8 cellular contexts compared by ENCODE assay signal in genomic region chr5:150487199-150488061, GRCh38. TPM values are rescaled to one million over a fixed set of nuclear protein-coding genes. Genes with fewer than 3 reads are reported as not detected.
DNase-seq lines count a peak whose midpoint lies in the region; ATAC-seq, FAIRE-seq and TF ChIP-seq lines count a peak whose summit lies in the region.

No MANE protein-coding gene starts in this region.

- H3K4me3 Mint-ChIP-seq in stimulated activated effector memory CD8-positive, alpha-beta T cell treated with anti-CD3 and anti-CD28 coated beads, Interleukin-12 subunit alpha, Interleukin-12 subunit beta, amount 100 ng/mL, for 72 hours = peak overlapping the region; percentile 47

- 0 out of 2 replicates have a peak, but pooled peaks have one; percentile 13 for TF ChIP-seq CTCF in 22Rv1 (IDR thresholded peaks at IDR 0.05)
- peak; percentile 40 for TF ChIP-seq CTCF in GM12873 (IDR thresholded peaks at IDR 0.05; ENCODE audit: insufficient read depth, low read depth, low read length, missing control alignments)
- no peak for TF ChIP-seq CTCF in brain microvascular endothelial cell (IDR thresholded peaks at IDR 0.05; ENCODE audit: low read depth, low read length, missing control alignments)
- peak; percentile 13 to 62 (median 30) for TF ChIP-seq CTCF in keratinocyte (optimal IDR thresholded peaks at IDR 0.05 in 1 of 3, IDR thresholded peaks at IDR 0.05 in 1 of 3, conservative IDR thresholded peaks at IDR 0.05 in 1 of 3; ENCODE audit: extremely low read depth in 1 of 3, insufficient read depth in 2 of 3, low read length in 3 of 3)

- no peak overlapping the region for H3K27ac Mint-ChIP-seq in stimulated activated effector memory CD8-positive, alpha-beta T cell treated with anti-CD3 and anti-CD28 coated beads, Interleukin-12 subunit alpha, Interleukin-12 subunit beta, amount 100 ng/mL, for 72 hours

- H3K9me3 Mint-ChIP-seq in stimulated activated effector memory CD8-positive, alpha-beta T cell treated with anti-CD3 and anti-CD28 coated beads, Interleukin-12 subunit alpha, Interleukin-12 subunit beta, amount 100 ng/mL, for 72 hours = no peaks in the 10 kb centered on the region

- H3K36me3 ChIP-seq in brain microvascular endothelial cell (replicated peaks) (no peaks in the 10 kb centered on the region), keratinocyte (ENCODE audit: control insufficient read depth in 2 of 2, extremely low read depth in 1 of 2, insufficient read depth in 2 of 2, low read length in 2 of 2) (peaks cover 0 to 2% of the 10 kb centered on the region in 2 experiments)

- H3K9me1 ChIP-seq in keratinocyte (ENCODE audit: control insufficient read depth, extremely low read depth, insufficient read depth, low read length) = peaks cover 6% of the 10 kb centered on the region

- peak overlapping the region; percentile 87 for H3K9ac ChIP-seq in keratinocyte (ENCODE audit: control insufficient read depth, extremely low read depth, insufficient read depth, low read length)

- H3K4me3 ChIP-seq in brain microvascular endothelial cell (ENCODE audit: low read depth, low read length) = peak overlapping the region; percentile 85
- H3K4me3 ChIP-seq in keratinocyte (ENCODE audit: control insufficient read depth in 2 of 3, extremely low read depth in 1 of 3, insufficient read depth in 2 of 3, low read depth in 1 of 3, low read length in 3 of 3) = peak overlapping the region; percentile 69 to 78 (median 72)

- in situ Hi-C loops in brain microvascular endothelial cell (cut with HindIII; ENCODE audit: low pct_ligation_motif_present, low sequenced_read_pairs) = no loop called here

- H2AFZ ChIP-seq in keratinocyte (ENCODE audit: control insufficient read depth, low read length) = no peak overlapping the region

- H3K4me1 Mint-ChIP-seq in stimulated activated effector memory CD8-positive, alpha-beta T cell treated with anti-CD3 and anti-CD28 coated beads, Interleukin-12 subunit alpha, Interleukin-12 subunit beta, amount 100 ng/mL, for 72 hours = peaks cover 5% of the 10 kb centered on the region

- peak overlapping the region; percentile 54 for H3K4me2 ChIP-seq in keratinocyte (ENCODE audit: control insufficient read depth, extremely low read depth, insufficient read depth, low read depth, low read length)

- H3K9me3 ChIP-seq in keratinocyte (ENCODE audit: control insufficient read depth, low read depth, low read length) = no peaks in the 10 kb centered on the region

- no peaks in the 10 kb centered on the region for H4K20me1 ChIP-seq in keratinocyte (ENCODE audit: control insufficient read depth, extremely low read depth, insufficient read depth, low read length)

- peak; percentile 63 for FAIRE-seq in keratinocyte (lab: Jason Lieb, UNC)

- ATAC-seq in stimulated activated effector memory CD8-positive, alpha-beta T cell treated with anti-CD3 and anti-CD28 coated beads, Interleukin-12 subunit alpha, Interleukin-12 subunit beta, amount 100 ng/mL, for 72 hours = no peak
- no peak for ATAC-seq in HG02870 (IDR thresholded peaks at IDR 0.05; ENCODE audit: unreplicated experiment)

- peaks cover 54% of the 10 kb centered on the region for H3K79me2 ChIP-seq in keratinocyte (ENCODE audit: control insufficient read depth, insufficient read depth, low read length)

- dilution Hi-C loops in keratinocyte (cut with MboI; ENCODE audit: extremely low pct_ligation_motif_present, low sequenced_read_pairs) = no loop called here

- H3K4me1 ChIP-seq in keratinocyte (ENCODE audit: control insufficient read depth, extremely low read depth, insufficient read depth, low read length) = peaks cover 56% of the 10 kb centered on the region

- H3K27me3 ChIP-seq in brain microvascular endothelial cell (replicated peaks) (no peaks in the 10 kb centered on the region), keratinocyte (ENCODE audit: control insufficient read depth, extremely low read depth, insufficient read depth, low read length) (no peaks in the 10 kb centered on the region)

- H3K36me3 Mint-ChIP-seq in stimulated activated effector memory CD8-positive, alpha-beta T cell treated with anti-CD3 and anti-CD28 coated beads, Interleukin-12 subunit alpha, Interleukin-12 subunit beta, amount 100 ng/mL, for 72 hours = no peaks in the 10 kb centered on the region

- H3K27ac ChIP-seq in 22Rv1 (peak overlapping the region; percentile 82), brain microvascular endothelial cell (peak overlapping the region; percentile 77), keratinocyte (ENCODE audit: control insufficient read depth, insufficient read depth, low read length) (peak overlapping the region; percentile 5)

- peak; percentile 72 for DNase-seq in NOMO-1 treated with DMSO at 0.1 percent for 48 hours (lab: John Stamatoyannopoulos, UW; ENCODE audit: unreplicated experiment)
- DNase-seq in brain microvascular endothelial cell = no peak
- DNase-seq in keratinocyte (ENCODE audit: low read depth, low spot score) = no peak
- no peak for DNase-seq in stimulated activated effector memory CD8-positive, alpha-beta T cell treated with anti-CD3 and anti-CD28 coated beads, Interleukin-12 subunit alpha, Interleukin-12 subunit beta, amount 100 ng/mL, for 72 hours (ENCODE audit: low spot score in 2 of 2)
- DNase-seq in NCI-H2227 (lab: John Stamatoyannopoulos, UW; ENCODE audit: unreplicated experiment) = no peak

RNA-seq across cellular contexts. Expression of gene NDST1, which starts 20.5 kb away (rescaled TPM):
- 24.9 to 43.5 TPM (median 36.2 TPM) in 3 replicates for polyA plus RNA-seq in keratinocyte
- polyA plus RNA-seq in keratinocyte (2011; ENCODE audit: low read depth) = 8.3 TPM
- polyA plus RNA-seq in keratinocyte (2011; cell fraction: cytosol; rRNA removed) = 31.9 and 37.2 TPM in 2 replicates
- 106 and 123 TPM in 2 replicates for polyA plus RNA-seq in keratinocyte (2011; cell fraction: nucleus; rRNA removed)
- 21.8 and 60.7 TPM in 2 replicates for polyA plus RNA-seq in keratinocyte (2012; ENCODE audit: low replicate concordance)
- polyA minus RNA-seq in keratinocyte = 60.2 to 180 TPM (median 69.9 TPM) in 3 replicates
- polyA minus RNA-seq in keratinocyte (2011; cell fraction: cytosol; rRNA and poly(A)+ RNA removed) = 62.7 TPM
- 122 and 151 TPM in 2 replicates for polyA minus RNA-seq in keratinocyte (2011; cell fraction: nucleus; rRNA and poly(A)+ RNA removed)

RNA-seq across cellular contexts. Expression of gene RPS14, which starts 37.9 kb away (rescaled TPM):
- polyA plus RNA-seq in keratinocyte = 3,540 to 4,624 TPM (median 3,588 TPM) in 3 replicates
- polyA plus RNA-seq in keratinocyte (2011; ENCODE audit: low read depth) = 630 TPM
- polyA plus RNA-seq in keratinocyte (2011; cell fraction: cytosol; rRNA removed) = 6,466 and 6,976 TPM in 2 replicates
- polyA plus RNA-seq in keratinocyte (2011; cell fraction: nucleus; rRNA removed) = 1,255 and 1,377 TPM in 2 replicates
- polyA plus RNA-seq in keratinocyte (2012; ENCODE audit: low replicate concordance) = 2,935 and 4,321 TPM in 2 replicates
- polyA minus RNA-seq in keratinocyte = 778 to 1,315 TPM (median 1,196 TPM) in 3 replicates
- 781 TPM for polyA minus RNA-seq in keratinocyte (2011; cell fraction: cytosol; rRNA and poly(A)+ RNA removed)
- 129 and 187 TPM in 2 replicates for polyA minus RNA-seq in keratinocyte (2011; cell fraction: nucleus; rRNA and poly(A)+ RNA removed)

Comparison
In these comparisons a context has a peak if more than half of its experiments do, and no peak if none do; other contexts are left out.
1. H3K27ac ChIP-seq: peak in every context shown above with its lines; median percentile 82 in 22Rv1; 77 in brain microvascular endothelial cell; 5 in keratinocyte.